19 cellular contexts compared by ENCODE assay signal in the genomic region with DNA sequence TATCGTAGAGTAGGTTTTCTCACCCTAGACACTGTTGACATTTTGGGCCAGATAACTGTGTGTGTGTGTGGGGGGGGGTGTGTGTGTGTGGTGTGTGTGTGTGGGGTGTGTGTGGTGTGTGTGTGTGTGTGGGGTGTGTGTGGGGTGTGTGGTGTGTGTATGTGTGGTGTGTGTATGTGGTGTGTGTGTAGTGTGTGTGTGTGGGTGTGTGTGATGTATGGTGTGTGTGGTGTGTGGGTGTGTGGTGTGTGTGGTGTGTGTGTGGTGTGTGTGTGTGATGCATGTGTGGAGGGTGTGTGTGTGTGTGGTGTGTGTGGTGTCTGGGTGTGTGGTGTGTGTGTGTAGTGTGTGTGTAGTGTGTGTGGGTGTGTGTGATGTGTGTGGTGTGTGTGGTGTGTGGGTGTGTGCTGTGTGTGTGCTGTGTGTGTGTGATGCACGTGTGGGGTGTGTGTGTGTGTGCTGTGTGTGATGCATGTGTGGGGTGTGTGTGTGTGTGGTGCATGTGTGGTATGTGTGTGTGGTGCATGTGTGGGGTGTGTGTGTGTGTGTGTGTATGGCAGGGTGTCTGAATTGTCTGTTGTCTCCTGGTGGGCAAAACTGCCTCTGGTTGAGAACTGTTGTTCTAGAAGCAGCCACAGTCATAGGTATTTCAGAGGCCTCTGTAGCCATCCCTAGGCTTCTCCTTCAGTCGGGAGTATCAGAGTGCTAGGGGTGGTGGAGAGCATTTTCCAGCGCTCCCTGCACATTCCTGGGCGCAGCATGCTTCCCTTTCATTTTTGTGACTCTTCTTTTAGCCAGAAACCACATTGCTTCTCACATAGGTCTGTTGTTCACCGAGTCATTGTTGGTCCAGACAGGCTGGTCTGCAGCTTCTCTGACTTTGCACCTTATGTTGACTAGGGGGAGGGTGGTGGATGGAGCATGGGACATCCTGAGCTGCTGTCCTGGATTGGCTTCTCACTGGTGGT.
DNase-seq lines count a peak whose midpoint lies in the region; ATAC-seq, FAIRE-seq and TF ChIP-seq lines count a peak whose summit lies in the region.
"Had no signal": no experiment of that assay in that cellular context is flagged by ENCODE, and none has a peak within 500 bp of the region (broad histone marks: within the 10 kb centered on the region; RNA-seq: fewer than 3 reads in every experiment).

No MANE protein-coding gene starts in this region.

- no peaks in the 10 kb centered on the region for H4K20me1 ChIP-seq in HepG2 (ENCODE audit: insufficient read depth, low read length)

- peak; percentile 90 for FAIRE-seq in HepG2 (lab: Jason Lieb, UNC)
- FAIRE-seq: endometrium, pancreas had no signal

- H3K79me2 ChIP-seq in HepG2 (ENCODE audit: insufficient read depth, low read length), result no peaks in the 10 kb centered on the region

- H3K9me3 ChIP-seq in HepG2 (ENCODE audit: low read length) (no peaks in the 10 kb centered on the region), right lobe of liver (no peaks in the 10 kb centered on the region)
- H3K9me3 ChIP-seq: adrenal gland, pancreas, SJCRH30, tibial artery had no signal

- H3K4me1 ChIP-seq in HepG2 (ENCODE audit: insufficient read depth, low read length), result no peaks in the 10 kb centered on the region
- peaks cover 0 to 22% (median 6%) of the 10 kb centered on the region in 4 donors for H3K4me1 ChIP-seq in right lobe of liver
- H3K4me1 ChIP-seq: adrenal gland, pancreas had no signal

- TF ChIP-seq CTCF in HepG2 (CRISPR knock-in tag; IDR thresholded peaks at IDR 0.05) (no peak), right lobe of liver (IDR thresholded peaks at IDR 0.05) (no peak)

- CTCF ChIA-PET in HepG2 (lab: Yijun Ruan, JAX; ENCODE audit: low intra/inter-chr PET ratio, low total read pairs), result no interaction called here

- in situ Hi-C loops in HepG2 (cut with HindIII; ENCODE audit: extremely low pct_ligation_motif_present, low pct_unique_long_range_greater_than_20kb), result no loop called here

- intact Hi-C loops in HepG2 (cut with micrococcal nuclease; ENCODE audit: unreplicated experiment), result no loop called here
- intact Hi-C loops in right lobe of liver (cut with DNase I), result no loop called here

- H3K36me3 ChIP-seq in HepG2 (replicated peaks in 1 of 2; ENCODE audit: control insufficient read depth in 1 of 2, insufficient read depth in 2 of 2, low read length in 2 of 2) (no peaks in the 10 kb centered on the region), right lobe of liver (no peaks in the 10 kb centered on the region)
- H3K36me3 ChIP-seq: adrenal gland, pancreas, SJCRH30, tibial artery had no signal

- POLR2A ChIA-PET in HepG2 (lab: Yijun Ruan, JAX), result no interaction called here

- TF ChIP-seq EP300 in HepG2 (IDR thresholded peaks at IDR 0.05; ENCODE audit: low read depth in 2 of 2, low read length in 2 of 2) (no peak), HepG2 (CRISPR knock-in tag; IDR thresholded peaks at IDR 0.05; ENCODE audit: borderline replicate concordance) (no peak)

- BruUV-seq in HepG2 (replicated peaks; lab: Mats Ljungman, UMichigan), result no TSS peak

- no peak overlapping the region for H3K4me2 ChIP-seq in HepG2 (ENCODE audit: low read depth, low read length)
- H3K4me2 ChIP-seq: smooth muscle cell had no signal

- H3K27ac ChIP-seq in HepG2 (ENCODE audit: extremely low read length, insufficient read depth, low read length), result no peak overlapping the region
- H3K27ac ChIP-seq in right lobe of liver, result no peak overlapping the region
- H3K27ac ChIP-seq: adrenal gland, pancreas, SJCRH30, tibial artery had no signal

- H3K27me3 ChIP-seq in HepG2 (ENCODE audit: control insufficient read depth in 1 of 2, insufficient read depth in 2 of 2, low read length in 2 of 2), result no peaks in the 10 kb centered on the region
- no peaks in the 10 kb centered on the region for H3K27me3 ChIP-seq in right lobe of liver
- H3K27me3 ChIP-seq: adrenal gland, pancreas, SJCRH30, tibial artery had no signal

- no peak overlapping the region for H2AFZ ChIP-seq in HepG2 (ENCODE audit: low read length)

- ATAC-seq in HepG2, result no peak; the same call in 2 of the 3 replicates
- no peak for ATAC-seq in right lobe of liver
- no peak for ATAC-seq in HG02973 (IDR thresholded peaks at IDR 0.05; ENCODE audit: unreplicated experiment)
- ATAC-seq: activated CD4-positive, CD25-positive, alpha-beta regulatory T cell treated with anti-CD3 and anti-CD28 coated beads, Interleukin-2, amount 50 U/mL, for 24 hours; pancreas had no signal

- DNase-seq in HepG2 (ENCODE audit: low spot score) (no peak), right lobe of liver (no peak), astrocyte of the hippocampus (ENCODE audit: low read depth, low spot score) (peak; percentile 37), islet precursor cell (peak; percentile 60), SKM-1 treated with dmso at 0.1 percent for 144 hours (lab: John Stamatoyannopoulos, UW; ENCODE audit: unreplicated experiment) (no peak), SHP77 (lab: John Stamatoyannopoulos, UW) (no peak), NCI-H2171 treated with DMSO at 0.1 percent for 48 hours (lab: John Stamatoyannopoulos, UW) (no peak)
- DNase-seq: CD4-positive, alpha-beta memory T cell; DND-41; NCI-H146; NCI-H446 treated with DMSO at 0.1 percent for 48 hours; pancreas; tibial artery had no signal

- WGBS in HepG2 (ENCODE audit: low lambda C conversion rate), result 47% methylated on average over 6 of the region's 6 CpGs
- 74% methylated on average over 2 of the region's 6 CpGs for WGBS in right lobe of liver (ENCODE audit: insufficient coverage, low coverage, low lambda C conversion rate, missing lambda C conversion rate)

- no peak for TF ChIP-seq RAD21 in HepG2 (CRISPR knock-in tag; IDR thresholded peaks at IDR 0.05)

- no peak for TF ChIP-seq POLR2A in HepG2 (IDR thresholded peaks at IDR 0.05; ENCODE audit: insufficient read depth in 1 of 2, low read depth in 2 of 2, low read length in 2 of 2)
- TF ChIP-seq POLR2A in right lobe of liver (IDR thresholded peaks at IDR 0.05), result no peak

- no peak overlapping the region for H3K9ac ChIP-seq in HepG2 (ENCODE audit: insufficient read depth, low read depth, low read length)

- H3K4me3 ChIP-seq in HepG2 (replicated peaks in 1 of 3; ENCODE audit: insufficient read depth in 1 of 3, low read depth in 2 of 3, low read length in 3 of 3), result no peak overlapping the region
- no peak overlapping the region for H3K4me3 ChIP-seq in right lobe of liver
- H3K4me3 ChIP-seq: adrenal gland, pancreas, SJCRH30, smooth muscle cell, tibial artery had no signal

TF ChIP-seq in HepG2, 621 proteins besides CTCF, POLR2A, EP300 and RAD21 (continues in another document):
- TF ChIP-seq, protein P1, sequence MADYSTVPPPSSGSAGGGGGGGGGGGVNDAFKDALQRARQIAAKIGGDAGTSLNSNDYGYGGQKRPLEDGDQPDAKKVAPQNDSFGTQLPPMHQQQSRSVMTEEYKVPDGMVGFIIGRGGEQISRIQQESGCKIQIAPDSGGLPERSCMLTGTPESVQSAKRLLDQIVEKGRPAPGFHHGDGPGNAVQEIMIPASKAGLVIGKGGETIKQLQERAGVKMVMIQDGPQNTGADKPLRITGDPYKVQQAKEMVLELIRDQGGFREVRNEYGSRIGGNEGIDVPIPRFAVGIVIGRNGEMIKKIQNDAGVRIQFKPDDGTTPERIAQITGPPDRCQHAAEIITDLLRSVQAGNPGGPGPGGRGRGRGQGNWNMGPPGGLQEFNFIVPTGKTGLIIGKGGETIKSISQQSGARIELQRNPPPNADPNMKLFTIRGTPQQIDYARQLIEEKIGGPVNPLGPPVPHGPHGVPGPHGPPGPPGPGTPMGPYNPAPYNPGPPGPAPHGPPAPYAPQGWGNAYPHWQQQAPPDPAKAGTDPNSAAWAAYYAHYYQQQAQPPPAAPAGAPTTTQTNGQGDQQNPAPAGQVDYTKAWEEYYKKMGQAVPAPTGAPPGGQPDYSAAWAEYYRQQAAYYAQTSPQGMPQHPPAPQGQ (CRISPR knock-in tag; IDR thresholded peaks at IDR 0.05; ENCODE audit: borderline replicate concordance), result no peak
- TF ChIP-seq NKX3-1 (CRISPR knock-in tag; IDR thresholded peaks at IDR 0.05), result no peak
- TF ChIP-seq, protein P2, sequence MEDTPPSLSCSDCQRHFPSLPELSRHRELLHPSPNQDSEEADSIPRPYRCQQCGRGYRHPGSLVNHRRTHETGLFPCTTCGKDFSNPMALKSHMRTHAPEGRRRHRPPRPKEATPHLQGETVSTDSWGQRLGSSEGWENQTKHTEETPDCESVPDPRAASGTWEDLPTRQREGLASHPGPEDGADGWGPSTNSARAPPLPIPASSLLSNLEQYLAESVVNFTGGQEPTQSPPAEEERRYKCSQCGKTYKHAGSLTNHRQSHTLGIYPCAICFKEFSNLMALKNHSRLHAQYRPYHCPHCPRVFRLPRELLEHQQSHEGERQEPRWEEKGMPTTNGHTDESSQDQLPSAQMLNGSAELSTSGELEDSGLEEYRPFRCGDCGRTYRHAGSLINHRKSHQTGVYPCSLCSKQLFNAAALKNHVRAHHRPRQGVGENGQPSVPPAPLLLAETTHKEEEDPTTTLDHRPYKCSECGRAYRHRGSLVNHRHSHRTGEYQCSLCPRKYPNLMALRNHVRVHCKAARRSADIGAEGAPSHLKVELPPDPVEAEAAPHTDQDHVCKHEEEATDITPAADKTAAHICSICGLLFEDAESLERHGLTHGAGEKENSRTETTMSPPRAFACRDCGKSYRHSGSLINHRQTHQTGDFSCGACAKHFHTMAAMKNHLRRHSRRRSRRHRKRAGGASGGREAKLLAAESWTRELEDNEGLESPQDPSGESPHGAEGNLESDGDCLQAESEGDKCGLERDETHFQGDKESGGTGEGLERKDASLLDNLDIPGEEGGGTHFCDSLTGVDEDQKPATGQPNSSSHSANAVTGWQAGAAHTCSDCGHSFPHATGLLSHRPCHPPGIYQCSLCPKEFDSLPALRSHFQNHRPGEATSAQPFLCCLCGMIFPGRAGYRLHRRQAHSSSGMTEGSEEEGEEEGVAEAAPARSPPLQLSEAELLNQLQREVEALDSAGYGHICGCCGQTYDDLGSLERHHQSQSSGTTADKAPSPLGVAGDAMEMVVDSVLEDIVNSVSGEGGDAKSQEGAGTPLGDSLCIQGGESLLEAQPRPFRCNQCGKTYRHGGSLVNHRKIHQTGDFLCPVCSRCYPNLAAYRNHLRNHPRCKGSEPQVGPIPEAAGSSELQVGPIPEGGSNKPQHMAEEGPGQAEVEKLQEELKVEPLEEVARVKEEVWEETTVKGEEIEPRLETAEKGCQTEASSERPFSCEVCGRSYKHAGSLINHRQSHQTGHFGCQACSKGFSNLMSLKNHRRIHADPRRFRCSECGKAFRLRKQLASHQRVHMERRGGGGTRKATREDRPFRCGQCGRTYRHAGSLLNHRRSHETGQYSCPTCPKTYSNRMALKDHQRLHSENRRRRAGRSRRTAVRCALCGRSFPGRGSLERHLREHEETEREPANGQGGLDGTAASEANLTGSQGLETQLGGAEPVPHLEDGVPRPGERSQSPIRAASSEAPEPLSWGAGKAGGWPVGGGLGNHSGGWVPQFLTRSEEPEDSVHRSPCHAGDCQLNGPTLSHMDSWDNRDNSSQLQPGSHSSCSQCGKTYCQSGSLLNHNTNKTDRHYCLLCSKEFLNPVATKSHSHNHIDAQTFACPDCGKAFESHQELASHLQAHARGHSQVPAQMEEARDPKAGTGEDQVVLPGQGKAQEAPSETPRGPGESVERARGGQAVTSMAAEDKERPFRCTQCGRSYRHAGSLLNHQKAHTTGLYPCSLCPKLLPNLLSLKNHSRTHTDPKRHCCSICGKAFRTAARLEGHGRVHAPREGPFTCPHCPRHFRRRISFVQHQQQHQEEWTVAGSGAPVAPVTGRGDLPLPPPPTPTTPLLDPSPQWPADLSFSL (CRISPR knock-in tag; IDR thresholded peaks at IDR 0.05), result peak; percentile 94

Comparison
In these comparisons a context has a peak if more than half of its experiments do, and no peak if none do; other contexts are left out.
1. DNase-seq: peak in astrocyte of the hippocampus (single experiment) and islet precursor cell (single experiment); none in HepG2 (single experiment), right lobe of liver (0 of 3), SKM-1 treated with dmso at 0.1 percent for 144 hours (single experiment), SHP77 (0 of 2) and NCI-H2171 treated with DMSO at 0.1 percent for 48 hours (single experiment).